28 cellular contexts compared by ENCODE assay signal in the genomic region with DNA sequence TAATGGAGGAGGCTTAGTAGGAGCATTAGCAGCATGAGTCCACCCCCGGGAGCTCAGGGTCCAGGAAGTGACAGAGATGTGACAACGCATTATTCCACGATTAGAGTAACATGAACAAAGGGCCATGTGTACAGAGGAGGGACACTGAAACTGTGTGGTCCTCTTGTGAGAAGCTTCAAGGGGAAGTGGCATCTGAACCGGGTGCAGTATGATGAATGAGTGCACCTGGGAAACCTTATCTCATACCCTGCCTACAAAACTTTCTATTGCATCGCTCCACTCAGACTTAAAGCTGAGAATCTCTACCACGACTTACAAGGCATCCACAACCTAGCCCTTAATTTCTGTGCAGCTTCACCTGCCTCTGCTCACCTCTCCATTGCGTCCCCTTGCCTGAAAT.
"Had no signal": no experiment of that assay in that cellular context is flagged by ENCODE, and none has a peak within 500 bp of the region (broad histone marks: within the 10 kb centered on the region; RNA-seq: fewer than 3 reads in every experiment).

No MANE protein-coding gene starts in this region.

- H3K9me3 Mint-ChIP-seq: activated CD8-positive, alpha-beta T cell treated with anti-CD3 and anti-CD28 coated beads for 36 hours; activated T-cell treated with anti-CD3 and anti-CD28 coated beads, Interleukin-2, amount 50 U/mL, for 4 hours; brain; stimulated activated naive CD8-positive, alpha-beta T cell treated with anti-CD3 and anti-CD28 coated beads, Interleukin-15, Interleukin-2, amounts not matched to agents 100 ng/mL and 50 ng/mL, for 24 hours; T-helper 1 cell treated with Interleukin-12 subunit alpha and Interleukin-12 subunit beta and Interleukin-4 antibody, amounts not matched to agents 30 μg/mL and 1 μg/mL, for 36 hours; type B pancreatic cell had no signal

- DNase-seq: activated CD4-positive, alpha-beta T cell treated with anti-CD3 and anti-CD28 coated beads, Interleukin-2, amount 50 U/mL, for 1 hour; activated CD8-positive, alpha-beta T cell treated with anti-CD3 and anti-CD28 coated beads for 36 hours; activated effector memory CD4-positive, alpha-beta T cell treated with Interleukin-2 at 50 U/mL for 16 hours; activated naive CD4-positive, alpha-beta T cell treated with Interleukin-2 at 50 U/mL for 16 hours; activated T-cell treated with anti-CD3 and anti-CD28 coated beads, Interleukin-2, amount 50 U/mL, for 4 hours; adrenal gland; dorsolateral prefrontal cortex; effector memory CD4-positive, alpha-beta T cell; left ventricle myocardium superior; nucleus accumbens; pancreas; retina; stimulated activated CD4-positive, alpha-beta T cell treated with anti-CD3 and anti-CD28 coated beads, Interleukin-12 subunit alpha, Interleukin-12 subunit beta, amount 100 ng/mL, for 4 hours; stimulated activated CD4-positive, alpha-beta T cell treated with anti-CD3 and anti-CD28 coated beads, Interleukin-4, amount 100 ng/mL, for 1 hour; substantia nigra; T-helper 9 cell; uterus; WERI-Rb-1 had no signal

- H3K27me3 Mint-ChIP-seq: activated CD8-positive, alpha-beta T cell treated with anti-CD3 and anti-CD28 coated beads for 36 hours; activated naive CD8-positive, alpha-beta T cell; brain; stimulated activated naive CD8-positive, alpha-beta T cell treated with anti-CD3 and anti-CD28 coated beads, Interleukin-15, Interleukin-2, amounts not matched to agents 100 ng/mL and 50 ng/mL, for 24 hours; type B pancreatic cell had no signal

- H3K4me1 Mint-ChIP-seq: brain had no signal

- H3K27ac Mint-ChIP-seq: activated CD8-positive, alpha-beta T cell treated with anti-CD3 and anti-CD28 coated beads for 36 hours; activated naive CD8-positive, alpha-beta T cell; brain; stimulated activated naive CD8-positive, alpha-beta T cell treated with anti-CD3 and anti-CD28 coated beads, Interleukin-15, Interleukin-2, amounts not matched to agents 100 ng/mL and 50 ng/mL, for 24 hours; T-helper 1 cell treated with Interleukin-12 subunit alpha and Interleukin-12 subunit beta and Interleukin-4 antibody, amounts not matched to agents 30 μg/mL and 1 μg/mL, for 36 hours; type B pancreatic cell had no signal

- FAIRE-seq: frontal cortex, islet of Langerhans, pancreas, TTC549 had no signal

- ATAC-seq: activated CD4-positive, CD25-positive, alpha-beta regulatory T cell treated with anti-CD3 and anti-CD28 coated beads, Interleukin-2, amount 50 U/mL, for 24 hours; activated CD8-positive, alpha-beta T cell treated with anti-CD3 and anti-CD28 coated beads for 36 hours; activated T-cell treated with anti-CD3 and anti-CD28 coated beads, Interleukin-2, amount 50 U/mL, for 4 hours; left ventricle myocardium superior; pancreas; sciatic nerve had no signal

- H3K4me3 Mint-ChIP-seq: activated CD8-positive, alpha-beta T cell treated with anti-CD3 and anti-CD28 coated beads for 36 hours; activated naive CD8-positive, alpha-beta T cell; activated T-cell treated with anti-CD3 and anti-CD28 coated beads, Interleukin-2, amount 50 U/mL, for 4 hours; brain; stimulated activated naive CD8-positive, alpha-beta T cell treated with anti-CD3 and anti-CD28 coated beads, Interleukin-15, Interleukin-2, amounts not matched to agents 100 ng/mL and 50 ng/mL, for 24 hours; T-helper 1 cell treated with Interleukin-12 subunit alpha and Interleukin-12 subunit beta and Interleukin-4 antibody, amounts not matched to agents 30 μg/mL and 1 μg/mL, for 36 hours; type B pancreatic cell had no signal
